ENCODE assay signal across 16 cellular contexts in genomic region chr1:27787895-27788294, GRCh38. TPM values are rescaled to one million over a fixed set of nuclear protein-coding genes. Genes with fewer than 3 reads are reported as not detected.
DNase-seq lines count a peak whose midpoint lies in the region; ATAC-seq and TF ChIP-seq lines count a peak whose summit lies in the region.
"Had no signal": no experiment of that assay in that cellular context is flagged by ENCODE, and none has a peak within 500 bp of the region (broad histone marks: within the 10 kb centered on the region; RNA-seq: fewer than 3 reads in every experiment).

No MANE protein-coding gene starts in this region.

- DNase-seq in ELR (ENCODE audit: low read depth) (peak; percentile 10), RPMI8226 (peak; percentile 15), fibroblast of pulmonary artery (ENCODE audit: low read depth) (peak; percentile 90), renal cortical epithelial cell (ENCODE audit: low read depth) (peak; percentile 60), HuH-7.5 (ENCODE audit: low spot score) (no peak), SHP77 treated with DMSO at 0.1 percent for 48 hours (lab: John Stamatoyannopoulos, UW) (no peak), WTC11 (ENCODE audit: low spot score) (no peak)
- DNase-seq: activated CD4-positive, alpha-beta memory T cell treated with anti-CD3 and anti-CD28 coated beads, Interleukin-2, amount 10 ng/mL, durations not matched to agents 7 days and 5 days; activated naive CD4-positive, alpha-beta T cell treated with anti-CD3 and anti-CD28 coated beads, Interleukin-2, amount 50 U/mL, for 16 hours; Calu3; naive thymus-derived CD8-positive, alpha-beta T cell; NCI-H2107; stimulated activated naive CD8-positive, alpha-beta T cell treated with anti-CD3 and anti-CD28 coated beads, Interleukin-15, Interleukin-2, amounts not matched to agents 100 U/mL and 50 U/mL, for 24 hours had no signal

- no peak overlapping the region for H3K4me3 Mint-ChIP-seq in WTC11
- H3K4me3 Mint-ChIP-seq: activated CD4-positive, alpha-beta memory T cell treated with anti-CD3 and anti-CD28 coated beads, Interleukin-2, amount 10 ng/mL, durations not matched to agents 7 days and 5 days; naive thymus-derived CD8-positive, alpha-beta T cell; T-helper 1 cell treated with Interleukin-12 subunit alpha and Interleukin-12 subunit beta and Interleukin-4 antibody, amounts not matched to agents 30 μg/mL and 1 μg/mL, for 36 hours had no signal

- no peaks in the 10 kb centered on the region for H3K4me1 Mint-ChIP-seq in WTC11

- peaks cover 11% of the 10 kb centered on the region; the same call in 1 of the 2 replicates for H3K9me3 Mint-ChIP-seq in WTC11
- H3K9me3 Mint-ChIP-seq: activated CD4-positive, alpha-beta memory T cell treated with anti-CD3 and anti-CD28 coated beads, Interleukin-2, amount 10 ng/mL, durations not matched to agents 7 days and 5 days; naive thymus-derived CD8-positive, alpha-beta T cell; T-helper 1 cell treated with Interleukin-12 subunit alpha and Interleukin-12 subunit beta and Interleukin-4 antibody, amounts not matched to agents 30 μg/mL and 1 μg/mL, for 36 hours had no signal

- H3K4me3 ChIP-seq in fibroblast of pulmonary artery (replicated peaks; ENCODE audit: low read depth, low read length): no peak overlapping the region

- no peak for ATAC-seq in WTC11
- ATAC-seq in GM19035 (IDR thresholded peaks at IDR 0.05; ENCODE audit: unreplicated experiment): no peak
- ATAC-seq: HepG2; naive thymus-derived CD8-positive, alpha-beta T cell; stimulated activated naive CD8-positive, alpha-beta T cell treated with anti-CD3 and anti-CD28 coated beads, Interleukin-15, Interleukin-2, amounts not matched to agents 100 U/mL and 50 U/mL, for 24 hours had no signal

- CTCF ChIA-PET in WTC11 (lab: Charles Lee): interaction anchor here (0.5 kb wide), 1 partner anchor 479 kb away, joined by 4 read pairs; no protein-coding TSS in a partner anchor

- peaks cover 11% of the 10 kb centered on the region for H3K36me3 Mint-ChIP-seq in WTC11

- no peak overlapping the region for H3K27ac Mint-ChIP-seq in WTC11
- H3K27ac Mint-ChIP-seq: activated CD4-positive, alpha-beta memory T cell treated with anti-CD3 and anti-CD28 coated beads, Interleukin-2, amount 10 ng/mL, durations not matched to agents 7 days and 5 days; T-helper 1 cell treated with Interleukin-12 subunit alpha and Interleukin-12 subunit beta and Interleukin-4 antibody, amounts not matched to agents 30 μg/mL and 1 μg/mL, for 36 hours had no signal

- H3K27me3 Mint-ChIP-seq in WTC11 (ENCODE audit: low read depth): no peaks in the 10 kb centered on the region
- H3K27me3 Mint-ChIP-seq: activated CD4-positive, alpha-beta memory T cell treated with anti-CD3 and anti-CD28 coated beads, Interleukin-2, amount 10 ng/mL, durations not matched to agents 7 days and 5 days; naive thymus-derived CD8-positive, alpha-beta T cell had no signal

- TF ChIP-seq CTCF in fibroblast of pulmonary artery (IDR thresholded peaks at IDR 0.05; ENCODE audit: low read length, missing control alignments) (no peak), WTC11 (IDR thresholded peaks at IDR 0.05) (no peak)

- POLR2A ChIA-PET in WTC11 (lab: Charles Lee): no interaction called here

TF ChIP-seq in WTC11, 78 proteins besides CTCF, POLR2A, EP300 and RAD21:
- TF ChIP-seq SP1 (CRISPR knock-in tag; conservative IDR thresholded peaks at IDR 0.05) (no peak), NR3C1 (CRISPR knock-in tag; conservative IDR thresholded peaks at IDR 0.05; ENCODE audit: low read depth) (no peak), NFYB (CRISPR knock-in tag; conservative IDR thresholded peaks at IDR 0.05; ENCODE audit: low read depth) (no peak), GTF2I (CRISPR knock-in tag; conservative IDR thresholded peaks at IDR 0.05) (no peak), SMAD4 (CRISPR knock-in tag; IDR thresholded peaks at IDR 0.05) (no peak), TEAD1 (CRISPR knock-in tag; IDR thresholded peaks at IDR 0.05) (no peak), ZSCAN18 (CRISPR knock-in tag; IDR thresholded peaks at IDR 0.05) (no peak), JUN (CRISPR knock-in tag; IDR thresholded peaks at IDR 0.05) (no peak), USF2 (CRISPR knock-in tag; IDR thresholded peaks at IDR 0.05) (no peak), SOX15 (CRISPR knock-in tag; IDR thresholded peaks at IDR 0.05) (no peak)

RNA-seq across cellular contexts. Expression of gene STX12, which starts 14.9 kb away (rescaled TPM):
- total RNA-seq in renal cortical epithelial cell: 66.0 and 75.5 TPM in 2 replicates
- total RNA-seq in WTC11 (2021): 10.1 to 10.8 TPM (median 10.3 TPM) in 3 replicates

RNA-seq across cellular contexts. Expression of gene PPP1R8, which starts 42.7 kb away (rescaled TPM):
- total RNA-seq in renal cortical epithelial cell (47.1 and 61.7 TPM in 2 replicates), WTC11 (2021) (39.5 to 43.0 TPM (median 41.9 TPM) in 3 replicates)

Comparison
In these comparisons a context has a peak if more than half of its experiments do, and no peak if none do; other contexts are left out.
1. DNase-seq: peak in ELR (single experiment), RPMI8226 (single experiment), fibroblast of pulmonary artery (single experiment) and renal cortical epithelial cell (single experiment); none in HuH-7.5 (single experiment), SHP77 treated with DMSO at 0.1 percent for 48 hours (single experiment) and WTC11 (single experiment).